8 cellular contexts compared by ENCODE assay signal in genomic region chr6:154805288-154805911, GRCh38.
A peak's percentile ranks its signal among the peaks of the same experiment; 100 is the strongest.
DNase-seq lines count a peak whose midpoint lies in the region; ATAC-seq and TF ChIP-seq lines count a peak whose summit lies in the region.

No MANE protein-coding gene starts in this region.

- no peaks in the 10 kb centered on the region for H3K27me3 Mint-ChIP-seq in effector memory CD8-positive, alpha-beta T cell
- H3K27me3 Mint-ChIP-seq in neural crest cell (ENCODE audit: low read depth), result no peaks in the 10 kb centered on the region

- H3K36me3 Mint-ChIP-seq in effector memory CD8-positive, alpha-beta T cell (ENCODE audit: insufficient read depth), result peaks cover 77% of the 10 kb centered on the region
- H3K36me3 Mint-ChIP-seq in neural crest cell (ENCODE audit: low read depth), result peaks cover 10% of the 10 kb centered on the region

- no peak overlapping the region for H3K27ac Mint-ChIP-seq in effector memory CD8-positive, alpha-beta T cell
- no peak overlapping the region for H3K27ac Mint-ChIP-seq in neural crest cell (ENCODE audit: unreplicated experiment)

- DNase-seq in CD1c-positive myeloid dendritic cell (ENCODE audit: extremely low spot score) (peak; percentile 59), NOMO-1 treated with DMSO at 0.1 percent for 48 hours (lab: John Stamatoyannopoulos, UW; ENCODE audit: unreplicated experiment) (peak; percentile 26), neural crest cell (ENCODE audit: low read depth, low spot score) (no peak), activated gamma-delta T cell (lab: John Stamatoyannopoulos, UW) (no peak)
- DNase-seq in effector memory CD8-positive, alpha-beta T cell, result no peak
- no peak for DNase-seq in effector CD4-positive, alpha-beta T cell

- peak; percentile 73 for TF ChIP-seq CTCF in neural crest cell (conservative IDR thresholded peaks at IDR 0.05)

- H3K4me1 Mint-ChIP-seq in effector memory CD8-positive, alpha-beta T cell (ENCODE audit: low read depth in 2 of 2), result peaks cover under 1 to 9% of the 10 kb centered on the region in 2 donors
- no peaks in the 10 kb centered on the region for H3K4me1 Mint-ChIP-seq in neural crest cell

- H3K4me3 Mint-ChIP-seq in effector memory CD8-positive, alpha-beta T cell, result no peak overlapping the region
- H3K4me3 Mint-ChIP-seq in neural crest cell, result no peak overlapping the region

- ATAC-seq in GM21360 (IDR thresholded peaks at IDR 0.05; ENCODE audit: unreplicated experiment) (peak; percentile 64), HG03095 (IDR thresholded peaks at IDR 0.05; ENCODE audit: unreplicated experiment) (no peak)
- peak; percentile 67 for ATAC-seq in effector memory CD8-positive, alpha-beta T cell (replicated peaks)

- H3K9me3 Mint-ChIP-seq in effector memory CD8-positive, alpha-beta T cell, result no peaks in the 10 kb centered on the region
- no peaks in the 10 kb centered on the region for H3K9me3 Mint-ChIP-seq in neural crest cell

Comparison
In these comparisons a context has a peak if more than half of its experiments do, and no peak if none do; other contexts are left out.
1. DNase-seq: peak in CD1c-positive myeloid dendritic cell (single experiment) and NOMO-1 treated with DMSO at 0.1 percent for 48 hours (single experiment); none in effector memory CD8-positive, alpha-beta T cell (0 of 3), neural crest cell (single experiment), activated gamma-delta T cell (single experiment) and effector CD4-positive, alpha-beta T cell (single experiment).